In genomic region chr22:50016988-50017700, GRCh38 we compare ENCODE assay signal across 8 cellular contexts. TPM values are rescaled to one million over a fixed set of nuclear protein-coding genes. Genes with fewer than 3 reads are reported as not detected.
DNase-seq lines count a peak whose midpoint lies in the region; ATAC-seq lines count a peak whose summit lies in the region.

No MANE protein-coding gene starts in this region.

- ATAC-seq in GM19397 (IDR thresholded peaks at IDR 0.05; ENCODE audit: unreplicated experiment) (no peak), HG02870 (IDR thresholded peaks at IDR 0.05; ENCODE audit: unreplicated experiment) (no peak)

- peak; percentile 47 for DNase-seq in ELR (ENCODE audit: low read depth)
- DNase-seq in M059J (ENCODE audit: low read depth): peak; percentile 85
- peak; percentile 71 for DNase-seq in activated gamma-delta T cell treated with anti-CD3 and anti-CD28 coated beads, Interleukin-2, amount 50 U/mL, for 16 hours (ENCODE audit: low read depth)
- DNase-seq in stimulated activated CD4-positive, alpha-beta T cell treated with anti-CD3 and anti-CD28 coated beads, Interleukin-12 subunit alpha, Interleukin-12 subunit beta, amount 100 ng/mL, for 48 hours (ENCODE audit: low read depth in 2 of 3, low spot score in 1 of 3): peak; percentile 67 to 83 (median 69)
- DNase-seq in NCI-H526 treated with DMSO at 0.1 percent for 48 hours (lab: John Stamatoyannopoulos, UW): no peak
- DNase-seq in NCI-H82 treated with DMSO at 0.1 percent for 48 hours (lab: John Stamatoyannopoulos, UW; ENCODE audit: unreplicated experiment): no peak

RNA-seq across cellular contexts. Expression of gene IL17REL, which starts 4.6 kb away (rescaled TPM):
- total RNA-seq in M059J (2014; rRNA removed; shearing (Covaris generic)): not detected in 2 replicates

RNA-seq across cellular contexts. Expression of gene TTLL8, which starts 41.0 kb away (rescaled TPM):
- total RNA-seq in M059J (2014; rRNA removed; shearing (Covaris generic)): not detected in 2 replicates

RNA-seq across cellular contexts. Expression of gene PIM3, which starts 56.6 kb away (rescaled TPM):
- 20.4 and 44.2 TPM in 2 replicates for total RNA-seq in M059J (2014; rRNA removed; shearing (Covaris generic))

Comparison
In these comparisons a context has a peak if more than half of its experiments do, and no peak if none do; other contexts are left out.
1. DNase-seq: peak in ELR (single experiment), M059J (single experiment), activated gamma-delta T cell treated with anti-CD3 and anti-CD28 coated beads, Interleukin-2, amount 50 U/mL, for 16 hours (single experiment) and stimulated activated CD4-positive, alpha-beta T cell treated with anti-CD3 and anti-CD28 coated beads, Interleukin-12 subunit alpha, Interleukin-12 subunit beta, amount 100 ng/mL, for 48 hours (3 of 3); none in NCI-H526 treated with DMSO at 0.1 percent for 48 hours (single experiment) and NCI-H82 treated with DMSO at 0.1 percent for 48 hours (single experiment).